Comparison of ENCODE assay signal across 18 cellular contexts in the genomic region with DNA sequence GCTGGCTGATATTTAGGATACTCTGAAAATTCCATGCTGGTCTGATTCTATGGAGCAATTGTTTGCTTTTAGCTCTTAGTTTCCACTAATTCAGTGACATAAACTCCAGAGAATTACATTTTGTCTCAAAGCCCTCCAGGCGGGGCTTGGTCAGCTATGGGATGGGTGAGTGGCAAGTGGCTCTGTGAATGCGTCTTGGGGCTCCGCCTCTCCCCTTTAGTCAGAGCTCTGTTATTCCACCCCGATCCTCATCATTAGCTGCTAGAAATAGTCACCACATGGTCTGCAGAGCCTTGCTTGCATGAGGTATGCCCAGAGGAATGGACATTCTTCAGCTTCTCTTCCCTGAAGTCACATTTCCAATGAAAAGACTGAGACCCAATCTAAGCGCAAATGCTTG.
DNase-seq lines count a peak whose midpoint lies in the region; ATAC-seq, FAIRE-seq and TF ChIP-seq lines count a peak whose summit lies in the region.
"Had no signal": no experiment of that assay in that cellular context is flagged by ENCODE, and none has a peak within 500 bp of the region (broad histone marks: within the 10 kb centered on the region; RNA-seq: fewer than 3 reads in every experiment).

No MANE protein-coding gene starts in this region.

- peak; percentile 26 for DNase-seq in NCI-H748 (lab: John Stamatoyannopoulos, UW; ENCODE audit: unreplicated experiment)
- no peak for DNase-seq in NCI-H748 treated with DMSO at 0.1 percent for 48 hours (lab: John Stamatoyannopoulos, UW)
- DNase-seq in astrocyte (ENCODE audit: low read depth) = peak; percentile 97
- DNase-seq in hepatic stellate cell (ENCODE audit: low spot score) = peak; percentile 78
- DNase-seq in NCI-H2107 treated with DMSO at 0.1 percent for 48 hours (lab: John Stamatoyannopoulos, UW; ENCODE audit: unreplicated experiment) = no peak
- DNase-seq: 8988T; activated CD8-positive, alpha-beta memory T cell treated with anti-CD3 and anti-CD28 coated beads, Interleukin-2, amount 10 ng/mL, durations not matched to agents 7 days and 5 days; activated gamma-delta T cell treated with Interleukin-2 at 50 U/mL for 16 hours; heart right ventricle; left cardiac atrium; naive B cell; NCI-H510A; stimulated activated CD4-positive, alpha-beta T cell treated with anti-CD3 and anti-CD28 coated beads, Interleukin-1b, Interleukin-23, amount 100 ng/mL, for 48 hours; testis had no signal

- no peaks in the 10 kb centered on the region for H3K27me3 Mint-ChIP-seq in astrocyte (ENCODE audit: low read depth, unreplicated experiment)

- no peaks in the 10 kb centered on the region for H3K27me3 ChIP-seq in astrocyte (ENCODE audit: insufficient read depth, low read length)
- H3K27me3 ChIP-seq: testis had no signal

- H3K4me1 Mint-ChIP-seq in astrocyte (ENCODE audit: low read depth, unreplicated experiment) = peaks cover 62% of the 10 kb centered on the region
- H3K4me1 Mint-ChIP-seq: naive B cell had no signal

- no peak overlapping the region for H3K4me3 Mint-ChIP-seq in astrocyte (ENCODE audit: unreplicated experiment)
- H3K4me3 Mint-ChIP-seq: activated CD8-positive, alpha-beta memory T cell treated with anti-CD3 and anti-CD28 coated beads, Interleukin-2, amount 10 ng/mL, durations not matched to agents 7 days and 5 days; naive B cell had no signal

- H3K36me3 Mint-ChIP-seq in astrocyte (ENCODE audit: low read depth, unreplicated experiment) = no peaks in the 10 kb centered on the region
- H3K36me3 Mint-ChIP-seq: activated CD8-positive, alpha-beta memory T cell treated with anti-CD3 and anti-CD28 coated beads, Interleukin-2, amount 10 ng/mL, durations not matched to agents 7 days and 5 days; naive B cell had no signal

- no peaks in the 10 kb centered on the region for H3K36me3 ChIP-seq in astrocyte (ENCODE audit: insufficient read depth, low read length)
- H3K36me3 ChIP-seq: heart right ventricle had no signal

- H3K79me2 ChIP-seq in astrocyte (ENCODE audit: insufficient read depth, low read length) = no peaks in the 10 kb centered on the region

- H3K27ac ChIP-seq in astrocyte (ENCODE audit: low read depth, low read length) = peak overlapping the region; percentile 61
- H3K27ac ChIP-seq: testis had no signal

- H3K27ac Mint-ChIP-seq in astrocyte (ENCODE audit: unreplicated experiment) = peak overlapping the region; percentile 90
- H3K27ac Mint-ChIP-seq: activated CD8-positive, alpha-beta memory T cell treated with anti-CD3 and anti-CD28 coated beads, Interleukin-2, amount 10 ng/mL, durations not matched to agents 7 days and 5 days had no signal

- peaks cover 27% of the 10 kb centered on the region for H3K4me1 ChIP-seq in astrocyte (ENCODE audit: insufficient read depth, low read length)

- no peaks in the 10 kb centered on the region for H4K20me1 ChIP-seq in astrocyte (ENCODE audit: insufficient read depth, low read length)

- peak overlapping the region; percentile 2 for H2AFZ ChIP-seq in astrocyte (ENCODE audit: low read depth, low read length)

- FAIRE-seq in astrocyte (lab: Jason Lieb, UNC) = peak; percentile 52
- FAIRE-seq: H54 had no signal

- H3K9me3 Mint-ChIP-seq in astrocyte (ENCODE audit: unreplicated experiment) = no peaks in the 10 kb centered on the region
- H3K9me3 Mint-ChIP-seq: naive B cell had no signal

- no peaks in the 10 kb centered on the region for H3K9me3 ChIP-seq in astrocyte (ENCODE audit: insufficient read depth, low read depth, low read length)
- H3K9me3 ChIP-seq: heart right ventricle, testis had no signal

- ATAC-seq in GM18858 (IDR thresholded peaks at IDR 0.05; ENCODE audit: unreplicated experiment) (no peak), HG02623 (IDR thresholded peaks at IDR 0.05; ENCODE audit: unreplicated experiment) (no peak), HG03196 (IDR thresholded peaks at IDR 0.05; ENCODE audit: unreplicated experiment) (no peak)
- ATAC-seq: activated CD8-positive, alpha-beta memory T cell treated with anti-CD3 and anti-CD28 coated beads, Interleukin-2, amount 10 ng/mL, durations not matched to agents 7 days and 5 days had no signal

- peak overlapping the region; percentile 45 for H3K9ac ChIP-seq in astrocyte (ENCODE audit: low read length)

- peak overlapping the region; percentile 65 for H3K4me2 ChIP-seq in astrocyte (ENCODE audit: low read length)

- no peak for TF ChIP-seq CTCF in astrocyte (IDR thresholded peaks at IDR 0.05; ENCODE audit: insufficient read depth, low read depth, low read length)

- no peak overlapping the region for H3K4me3 ChIP-seq in astrocyte (ENCODE audit: insufficient read depth, low read depth, low read length)
- H3K4me3 ChIP-seq: heart right ventricle, testis had no signal

Comparison
In these comparisons a context has a peak if more than half of its experiments do, and no peak if none do; other contexts are left out.
1. DNase-seq: peak in NCI-H748 (single experiment), astrocyte (single experiment) and hepatic stellate cell (single experiment); none in NCI-H748 treated with DMSO at 0.1 percent for 48 hours (single experiment) and NCI-H2107 treated with DMSO at 0.1 percent for 48 hours (single experiment).